ENCODE assay signal across 26 cellular contexts in genomic region chr19:16363852-16364230, GRCh38. TPM values are rescaled to one million over a fixed set of nuclear protein-coding genes. Genes with fewer than 3 reads are reported as not detected.
DNase-seq lines count a peak whose midpoint lies in the region; ATAC-seq and TF ChIP-seq lines count a peak whose summit lies in the region.
"Had no signal": no experiment of that assay in that cellular context is flagged by ENCODE, and none has a peak within 500 bp of the region (broad histone marks: within the 10 kb centered on the region; RNA-seq: fewer than 3 reads in every experiment).

No MANE protein-coding gene starts in this region.

- H3F3A ChIP-seq in PC-3 (ENCODE audit: low read length, unreplicated experiment), result no peaks in the 10 kb centered on the region

- intact Hi-C loops in spleen (cut with DNase I; ENCODE audit: low total_unique reads) (no loop called here), PC-3 (cut with micrococcal nuclease) (no loop called here)

- H4K20me1 ChIP-seq in H9 (ENCODE audit: control insufficient read depth, insufficient read depth, insufficient read length) (no peaks in the 10 kb centered on the region), PC-3 (ENCODE audit: low read length) (no peaks in the 10 kb centered on the region)

- peaks cover 71% of the 10 kb centered on the region for H3K4me1 Mint-ChIP-seq in T-helper 2 cell treated with Interferon-gamma antibody and Interleukin-4, amounts not matched to agents 5 μg/mL and 100 μg/mL, for 36 hours (ENCODE audit: low read depth)
- H3K4me1 Mint-ChIP-seq in H9, result peaks cover 10 to 37% of the 10 kb centered on the region in 2 experiments
- H3K4me1 Mint-ChIP-seq in endodermal cell, result peaks cover 27% of the 10 kb centered on the region

- ATAC-seq in PC-3, result no peak
- ATAC-seq: gastroesophageal sphincter, GM12878 had no signal

- H3K23me2 ChIP-seq in H9 (ENCODE audit: insufficient read length, low read depth, low read length, poor library complexity, severe bottlenecking), result no peaks in the 10 kb centered on the region

- BruUV-seq in PC-3 (replicated peaks; lab: Mats Ljungman, UMichigan), result no TSS peak

- H4K5ac ChIP-seq in H9 (ENCODE audit: insufficient read length, low read depth, low read length), result no peak overlapping the region

- no peak overlapping the region for H3K56ac ChIP-seq in H9 (ENCODE audit: insufficient read length, low read depth, low read length)

- H3K79me2 ChIP-seq in H9 (ENCODE audit: insufficient read depth, low read length), result no peaks in the 10 kb centered on the region
- no peaks in the 10 kb centered on the region for H3K79me2 ChIP-seq in PC-3 (ENCODE audit: low read length)
- H3K79me2 ChIP-seq in trophoblast cell (ENCODE audit: control insufficient read depth, insufficient read depth, low read length, poor library complexity), result no peaks in the 10 kb centered on the region

- H3K4me2 ChIP-seq in H9 (ENCODE audit: insufficient read depth, insufficient read length, low read length), result no peak overlapping the region
- no peak overlapping the region for H3K4me2 ChIP-seq in PC-3 (ENCODE audit: low read length)
- H3K4me2 ChIP-seq in trophoblast cell (ENCODE audit: low read length), result no peak overlapping the region

- no CpG with 5 or more reads among the region's 11 CpGs for WGBS in H9 (ENCODE audit: extremely low coverage, insufficient read length, low lambda C conversion rate)
- WGBS in endodermal cell (ENCODE audit: insufficient coverage in 1 of 2, insufficient read length in 1 of 2), 2 experiments, result 90 to 93% methylated on average over 3 to 11 of the region's 11 CpGs
- 74 to 92% (median 88%) methylated on average over 8 to 11 of the region's 11 CpGs for WGBS in spleen, 5 donors
- WGBS in trophoblast cell (ENCODE audit: extremely low coverage, insufficient coverage, insufficient read length), result no CpG with 5 or more reads among the region's 11 CpGs

- H2BK12ac ChIP-seq in H9 (ENCODE audit: insufficient read length, low read depth, low read length) (no peak overlapping the region), trophoblast cell (ENCODE audit: low read length) (no peak overlapping the region)

- H3K4ac ChIP-seq in H9 (ENCODE audit: low read depth, low read length) (no peak overlapping the region), trophoblast cell (ENCODE audit: low read depth, low read length) (no peak overlapping the region)

- H3K18ac ChIP-seq in H9 (ENCODE audit: insufficient read length, low read depth, low read length) (no peak overlapping the region), trophoblast cell (ENCODE audit: low read length) (no peak overlapping the region)

- no peak overlapping the region for H2BK15ac ChIP-seq in H9 (ENCODE audit: low read depth, low read length)

- no peak overlapping the region for H2BK20ac ChIP-seq in H9 (ENCODE audit: low read depth, low read length, poor library complexity, severe bottlenecking)

- peaks cover 38% of the 10 kb centered on the region for H3K36me3 Mint-ChIP-seq in T-helper 2 cell treated with Interferon-gamma antibody and Interleukin-4, amounts not matched to agents 5 μg/mL and 100 μg/mL, for 36 hours (ENCODE audit: low read depth)
- H3K36me3 Mint-ChIP-seq in H9 (ENCODE audit: insufficient read depth in 1 of 3, low read depth in 3 of 3) (peaks cover 0 to 17% (median 0%) of the 10 kb centered on the region in 3 experiments; a peak in 2 of 7 replicates), endodermal cell (ENCODE audit: low read depth) (peaks cover 4% of the 10 kb centered on the region)

- H3K79me1 ChIP-seq in H9 (ENCODE audit: insufficient read depth, low read depth, low read length, poor library complexity, severe bottlenecking) (no peaks in the 10 kb centered on the region), trophoblast cell (ENCODE audit: low read length) (no peaks in the 10 kb centered on the region)

- no peaks in the 10 kb centered on the region for H3K27me3 Mint-ChIP-seq in T-helper 2 cell treated with Interferon-gamma antibody and Interleukin-4, amounts not matched to agents 5 μg/mL and 100 μg/mL, for 36 hours (ENCODE audit: low read depth)
- H3K27me3 Mint-ChIP-seq in H9 (ENCODE audit: low read depth), result no peaks in the 10 kb centered on the region
- no peaks in the 10 kb centered on the region for H3K27me3 Mint-ChIP-seq in endodermal cell (ENCODE audit: insufficient read depth)

- no peaks in the 10 kb centered on the region for H3K9me2 ChIP-seq in PC-3 (replicated peaks; ENCODE audit: low read length)

- no peak overlapping the region for H2BK5ac ChIP-seq in H9 (ENCODE audit: insufficient read length, low read length)
- H2BK5ac ChIP-seq in trophoblast cell (ENCODE audit: low read depth, low read length, poor library complexity), result no peak overlapping the region

- H3K27me3 ChIP-seq in H9 (ENCODE audit: insufficient read depth, low read length), result no peaks in the 10 kb centered on the region
- no peaks in the 10 kb centered on the region for H3K27me3 ChIP-seq in endodermal cell (ENCODE audit: control insufficient read depth, insufficient read depth, low read length, poor library complexity, severe bottlenecking)
- peaks cover 0 to 22% (median 0%) of the 10 kb centered on the region in 7 donors for H3K27me3 ChIP-seq in spleen (replicated peaks in 1 of 7)
- no peaks in the 10 kb centered on the region for H3K27me3 ChIP-seq in PC-3 (ENCODE audit: low read length)
- no peaks in the 10 kb centered on the region for H3K27me3 ChIP-seq in trophoblast cell (ENCODE audit: insufficient read depth, low read length)
- H3K27me3 ChIP-seq: gastroesophageal sphincter, upper lobe of left lung had no signal

- H4K91ac ChIP-seq in H9 (ENCODE audit: insufficient read length, low read depth, low read length) (no peak overlapping the region), trophoblast cell (ENCODE audit: low read depth, low read length) (no peak overlapping the region)

- H3K23ac ChIP-seq in H9 (ENCODE audit: insufficient read length, low read depth, low read length) (no peak overlapping the region), trophoblast cell (ENCODE audit: low read length) (no peak overlapping the region)

- H3K4me3 ChIP-seq in endodermal cell (ENCODE audit: low read length) (no peak overlapping the region), spleen (no peak overlapping the region), PC-3 (ENCODE audit: low read length) (no peak overlapping the region), trophoblast cell (ENCODE audit: low read depth, low read length) (no peak overlapping the region)
- H3K4me3 ChIP-seq: gastroesophageal sphincter, GM12878, HAP-1, mucosa of descending colon, SK-N-MC, upper lobe of left lung had no signal

- H3K14ac ChIP-seq in H9 (ENCODE audit: insufficient read depth, low read length) (no peak overlapping the region), trophoblast cell (ENCODE audit: low read length) (no peak overlapping the region)

- H3K9ac ChIP-seq in H9 (ENCODE audit: extremely low read depth, insufficient read length, low read length) (no peak overlapping the region), endodermal cell (ENCODE audit: extremely low read depth, low read length, poor library complexity, severe bottlenecking) (no peak overlapping the region), PC-3 (ENCODE audit: low read length) (no peak overlapping the region), trophoblast cell (ENCODE audit: low read length) (no peak overlapping the region)

- H3K27ac Mint-ChIP-seq in T-helper 2 cell treated with Interferon-gamma antibody and Interleukin-4, amounts not matched to agents 5 μg/mL and 100 μg/mL, for 36 hours, result peak overlapping the region; percentile 19
- H3K27ac Mint-ChIP-seq in H9 (peak overlapping the region in 2 of 3 experiments; percentile 58 to 60; a peak in 2 of 7 replicates), endodermal cell (peak overlapping the region; percentile 44)

- H2AK5ac ChIP-seq in H9 (ENCODE audit: insufficient read length, low read length), result no peak overlapping the region
- no peak overlapping the region for H2AK5ac ChIP-seq in trophoblast cell (ENCODE audit: low read length)

- H4K8ac ChIP-seq in H9 (replicated peaks; ENCODE audit: insufficient read length, low read depth, low read length) (no peak overlapping the region), trophoblast cell (ENCODE audit: low read depth, low read length) (no peak overlapping the region)

- POLR2A ChIA-PET in PC-3 (lab: Charles Lee; ENCODE audit: unreplicated experiment), result no interaction called here

- TF ChIP-seq POLR2A in spleen (IDR thresholded peaks at IDR 0.05), result no peak

- H4K12ac ChIP-seq in trophoblast cell (ENCODE audit: low read depth, low read length), result no peak overlapping the region

- TF ChIP-seq CTCF in H9 (conservative IDR thresholded peaks at IDR 0.05), result no peak
- no peak for TF ChIP-seq CTCF in endodermal cell (conservative IDR thresholded peaks at IDR 0.05)
- TF ChIP-seq CTCF in spleen (IDR thresholded peaks at IDR 0.05 in 8 of 11, conservative IDR thresholded peaks at IDR 0.05 in 3 of 11), result no peak
- no peak for TF ChIP-seq CTCF in PC-3 (conservative IDR thresholded peaks at IDR 0.05; ENCODE audit: low read depth, low read length)

- DNase-seq in T-helper 2 cell treated with Interferon-gamma antibody and Interleukin-4, amounts not matched to agents 5 μg/mL and 100 μg/mL, for 36 hours (ENCODE audit: low spot score), result no peak
- DNase-seq in T-helper 2 cell, result no peak
- DNase-seq in H9, result no peak
- no peak for DNase-seq in endodermal cell
- DNase-seq in spleen, result peak; percentile 71
- no peak for DNase-seq in PC-3
- DNase-seq in trophoblast cell, result no peak
- no peak for DNase-seq in globus pallidus (ENCODE audit: low spot score)
- DNase-seq: 8988T; activated CD4-positive, alpha-beta T cell treated with anti-CD3 and anti-CD28 coated beads, Interleukin-2, amount 50 U/mL, for 48 hours; activated effector memory CD4-positive, alpha-beta T cell treated with Interleukin-2 at 50 U/mL for 16 hours; DND-41; islet precursor cell; NCI-H1092; NCI-H187; NCI-H526 treated with DMSO at 0.1 percent for 48 hours; RPMI8226; stimulated activated CD8-positive, alpha-beta memory T cell treated with anti-CD3 and anti-CD28 coated beads, Interleukin-4, amount 100 ng/mL, for 48 hours had no signal

- no peaks in the 10 kb centered on the region for H3K9me3 ChIP-seq in H9 (ENCODE audit: control insufficient read depth, low read depth, low read length)
- H3K9me3 ChIP-seq in endodermal cell (ENCODE audit: control insufficient read depth, low read length), result no peaks in the 10 kb centered on the region
- H3K9me3 ChIP-seq in spleen, result no peaks in the 10 kb centered on the region
- H3K9me3 ChIP-seq in PC-3 (ENCODE audit: low read length), result no peaks in the 10 kb centered on the region
- peaks cover 3% of the 10 kb centered on the region for H3K9me3 ChIP-seq in trophoblast cell (ENCODE audit: insufficient read depth, low read depth, low read length)
- H3K9me3 ChIP-seq: gastroesophageal sphincter, HAP-1, lower lobe of right lung, mucosa of descending colon, upper lobe of left lung had no signal

- H3K27ac ChIP-seq in H9 (ENCODE audit: insufficient read length, low read depth, low read length) (no peak overlapping the region), endodermal cell (ENCODE audit: low read depth, low read length) (no peak overlapping the region), spleen (peak overlapping the region in 4 of 8 donors; percentile 91 to 96 (median 95)), PC-3 (ENCODE audit: low read length) (no peak overlapping the region), trophoblast cell (ENCODE audit: low read depth, low read length) (no peak overlapping the region)
- H3K27ac ChIP-seq: SK-N-MC had no signal

- H3K36me3 ChIP-seq in endodermal cell (ENCODE audit: control insufficient read depth, insufficient read depth, low read length) (peaks cover 6% of the 10 kb centered on the region), spleen (peaks cover 0 to 36% (median 0%) of the 10 kb centered on the region in 6 donors), PC-3 (ENCODE audit: low read depth, low read length) (no peaks in the 10 kb centered on the region), trophoblast cell (ENCODE audit: control insufficient read depth in 1 of 2, insufficient read depth in 2 of 2, low read length in 2 of 2) (peaks cover 4 to 10% of the 10 kb centered on the region in 2 experiments)
- H3K36me3 ChIP-seq: upper lobe of left lung had no signal

- H3K4me3 Mint-ChIP-seq in T-helper 2 cell treated with Interferon-gamma antibody and Interleukin-4, amounts not matched to agents 5 μg/mL and 100 μg/mL, for 36 hours, result no peak overlapping the region
- H3K4me3 Mint-ChIP-seq in H9 (no peak overlapping the region), endodermal cell (no peak overlapping the region)
- H3K4me3 Mint-ChIP-seq: neural crest cell had no signal

- H3T11ph ChIP-seq in H9 (ENCODE audit: low read length), result no peak overlapping the region

- no peaks in the 10 kb centered on the region for H3K4me1 ChIP-seq in H9 (ENCODE audit: insufficient read depth, low read length)
- no peaks in the 10 kb centered on the region for H3K4me1 ChIP-seq in endodermal cell (ENCODE audit: control insufficient read depth, insufficient read depth, low read length)
- peaks cover 28 to 100% (median 95%) of the 10 kb centered on the region in 6 donors for H3K4me1 ChIP-seq in spleen
- no peaks in the 10 kb centered on the region for H3K4me1 ChIP-seq in PC-3 (ENCODE audit: insufficient read depth, low read length)
- no peaks in the 10 kb centered on the region for H3K4me1 ChIP-seq in trophoblast cell (ENCODE audit: control insufficient read depth in 1 of 2, insufficient read depth in 2 of 2, low read length in 2 of 2)
- H3K4me1 ChIP-seq: HAP-1 had no signal

- H2AFZ ChIP-seq in H9 (ENCODE audit: low read length) (no peak overlapping the region), PC-3 (ENCODE audit: low read length) (no peak overlapping the region), trophoblast cell (ENCODE audit: insufficient read depth, low read length, poor library complexity) (no peak overlapping the region)

- no peak overlapping the region for H2BK120ac ChIP-seq in H9 (ENCODE audit: low read depth, low read length, poor library complexity, severe bottlenecking)
- no peak overlapping the region for H2BK120ac ChIP-seq in trophoblast cell (ENCODE audit: insufficient read depth, low read length, poor library complexity)

- CTCF ChIA-PET in PC-3 (lab: Charles Lee), result no interaction called here

- H3K9me3 Mint-ChIP-seq in T-helper 2 cell treated with Interferon-gamma antibody and Interleukin-4, amounts not matched to agents 5 μg/mL and 100 μg/mL, for 36 hours, result no peaks in the 10 kb centered on the region
- H3K9me3 Mint-ChIP-seq in H9 (no peaks in the 10 kb centered on the region), endodermal cell (no peaks in the 10 kb centered on the region)
- H3K9me3 Mint-ChIP-seq: neural crest cell had no signal

RNA-seq across cellular contexts. Expression of gene KLF2, which starts 39.2 kb away (rescaled TPM):
- 0.24 and 0.33 TPM in 2 replicates for total RNA-seq in H9 (2021)
- total RNA-seq in endodermal cell, result 1 to 10 TPM in 1 of 2 donors, under 1 TPM in 1; 0.22 to 1.4 TPM
- 0.25 TPM for polyA plus RNA-seq in endodermal cell (2013, experiment 1 of 2)
- 0.17 TPM for polyA plus RNA-seq in endodermal cell (2013, experiment 2 of 2)
- total RNA-seq in spleen, result 100 to 1,000 TPM in 6 of 7 donors, 10 to 100 TPM in 1; 86.0 to 179 (median 106) TPM
- 10 to 100 TPM in 2 of 3 donors, 1 to 10 TPM in 1; 9.7 to 27.1 (median 19.5) TPM for polyA plus RNA-seq in spleen
- total RNA-seq in PC-3 (2014; rRNA removed), result 4.8 and 6.6 TPM in 2 replicates
- polyA plus RNA-seq in trophoblast cell (2013), result 1.0 and 1.2 TPM in 2 replicates

Comparison
In these comparisons a context has a peak if more than half of its experiments do, and no peak if none do; other contexts are left out.
1. RNA of gene KLF2, which starts 39.2 kb away (total RNA-seq): 86.0 to 179 TPM in spleen; 4.8 to 6.6 TPM in PC-3, 0.22 to 1.4 TPM in endodermal cell and 0.24 to 0.33 TPM in H9; every median in the first group is over 10 times any median in the second.
2. Peak in every context shown above with its lines, with median percentiles within 50 percentile points of each other: H3K27ac Mint-ChIP-seq.